28 cellular contexts compared by ENCODE assay signal in genomic region chr2:160165996-160166395, GRCh38. TPM values are rescaled to one million over a fixed set of nuclear protein-coding genes. Genes with fewer than 3 reads are reported as not detected.
DNase-seq lines count a peak whose midpoint lies in the region; ATAC-seq, FAIRE-seq and TF ChIP-seq lines count a peak whose summit lies in the region.
"Had no signal": no experiment of that assay in that cellular context is flagged by ENCODE, and none has a peak within 500 bp of the region (broad histone marks: within the 10 kb centered on the region; RNA-seq: fewer than 3 reads in every experiment).

No MANE protein-coding gene starts in this region.

- TF ChIP-seq CTCF in parathyroid adenoma (IDR thresholded peaks at IDR 0.05) (no peak), uterus (IDR thresholded peaks at IDR 0.05) (no peak)

- no peak for TF ChIP-seq POLR2A in uterus (IDR thresholded peaks at IDR 0.05)

- no peak overlapping the region for H2AFZ ChIP-seq in parathyroid adenoma
- H2AFZ ChIP-seq: GM23338 had no signal

- H3K4me1 ChIP-seq in parathyroid adenoma (peaks cover 18% of the 10 kb centered on the region), uterus (peaks cover 0 to 7% of the 10 kb centered on the region in 2 donors)
- H3K4me1 ChIP-seq: BLaER1 treated with 17β-estradiol and CSF1 and Interleukin-3, amounts not matched to agents 10 nM and 100 nM had no signal

- H3K9ac ChIP-seq in parathyroid adenoma, result no peak overlapping the region
- H3K9ac ChIP-seq: BLaER1 treated with 17β-estradiol and CSF1 and Interleukin-3, amounts not matched to agents 10 nM and 100 nM; SK-N-SH had no signal

- no peaks in the 10 kb centered on the region for H3K36me3 Mint-ChIP-seq in activated T-cell treated with anti-CD3 and anti-CD28 coated beads, Interleukin-2, amount 50 U/mL, for 24 hours (ENCODE audit: low read depth)
- H3K36me3 Mint-ChIP-seq in activated T-helper 17 cell treated with anti-CD3 and anti-CD28 coated beads, Interleukin-2, amount 50 U/mL, for 72 hours (ENCODE audit: low read depth), result no peaks in the 10 kb centered on the region
- H3K36me3 Mint-ChIP-seq: CD8-positive, alpha-beta T cell had no signal

- no peaks in the 10 kb centered on the region for H3K36me3 ChIP-seq in parathyroid adenoma (ENCODE audit: control insufficient read depth, insufficient read depth, low read length)
- H3K36me3 ChIP-seq in uterus, result no peaks in the 10 kb centered on the region
- H3K36me3 ChIP-seq: BLaER1 treated with 17β-estradiol and CSF1 and Interleukin-3, amounts not matched to agents 10 nM and 100 nM had no signal

- FAIRE-seq in endometrium (lab: Jason Lieb, UNC) (peak; percentile 95), RCC 7860 (lab: Jason Lieb, UNC) (no peak)
- FAIRE-seq: GM12891, HTR-8/SVneo had no signal

- intact Hi-C loops in uterus (cut with DNase I; ENCODE audit: low total_unique reads), result no loop called here

- H3K9me3 ChIP-seq in parathyroid adenoma (ENCODE audit: control insufficient read depth, low read length) (no peaks in the 10 kb centered on the region), uterus (no peaks in the 10 kb centered on the region)
- H3K9me3 ChIP-seq: BLaER1 treated with 17β-estradiol and CSF1 and Interleukin-3, amounts not matched to agents 10 nM and 100 nM; SK-N-SH had no signal

- peak overlapping the region; percentile 9 for H3K27ac ChIP-seq in parathyroid adenoma
- peak overlapping the region; percentile 40 to 73 for H3K27ac ChIP-seq in uterus
- H3K27ac ChIP-seq: 22Rv1; BLaER1 treated with 17β-estradiol and CSF1 and Interleukin-3, amounts not matched to agents 10 nM and 100 nM had no signal

- H3K4me2 ChIP-seq in parathyroid adenoma (ENCODE audit: low read length), result no peak overlapping the region
- H3K4me2 ChIP-seq: BLaER1 treated with 17β-estradiol and CSF1 and Interleukin-3, amounts not matched to agents 10 nM and 100 nM; GM23338; SK-N-SH had no signal

- ATAC-seq in activated T-helper 17 cell treated with anti-CD3 and anti-CD28 coated beads, Interleukin-2, amount 50 U/mL, for 72 hours (replicated peaks), result no peak
- ATAC-seq: CD8-positive, alpha-beta T cell; GM23338 had no signal

- H3K4me1 Mint-ChIP-seq in activated T-cell treated with anti-CD3 and anti-CD28 coated beads, Interleukin-2, amount 50 U/mL, for 24 hours (ENCODE audit: low read depth), result no peaks in the 10 kb centered on the region
- no peaks in the 10 kb centered on the region for H3K4me1 Mint-ChIP-seq in activated T-helper 17 cell treated with anti-CD3 and anti-CD28 coated beads, Interleukin-2, amount 50 U/mL, for 72 hours

- DNase-seq in SIG-M5 treated with dmso at 0.1 percent for 504 hours (lab: John Stamatoyannopoulos, UW; ENCODE audit: unreplicated experiment) (peak; percentile 43), SIG-M5 (lab: John Stamatoyannopoulos, UW) (no peak), uterus (no peak), RCC 7860 (ENCODE audit: low spot score) (no peak)
- DNase-seq in activated T-cell treated with anti-CD3 and anti-CD28 coated beads, Interleukin-2, amount 50 U/mL, for 24 hours, result no peak
- DNase-seq: Calu3; CD8-positive, alpha-beta T cell; DMS153; HCEC 1CT; KG1; NCI-H1092 treated with DMSO at 0.1 percent for 48 hours; NCI-H146; NCI-H2029; NCI-H2227 treated with DMSO at 0.1 percent for 48 hours; NCI-H510A; NCI-H748 treated with DMSO at 0.1 percent for 48 hours; NK-92 treated with Interleukin-12 subunit alpha and Interleukin-12 subunit beta, amount 100 ng/mL, for 24 hours; Right ventricle myocardium superior; SK-N-SH had no signal

- H3K79me2 ChIP-seq in parathyroid adenoma, result no peaks in the 10 kb centered on the region

- no peaks in the 10 kb centered on the region for H3K9me3 Mint-ChIP-seq in activated T-cell treated with anti-CD3 and anti-CD28 coated beads, Interleukin-2, amount 50 U/mL, for 24 hours
- H3K9me3 Mint-ChIP-seq in activated T-helper 17 cell treated with anti-CD3 and anti-CD28 coated beads, Interleukin-2, amount 50 U/mL, for 72 hours, result no peaks in the 10 kb centered on the region
- H3K9me3 Mint-ChIP-seq: CD8-positive, alpha-beta T cell; GM23338 had no signal

- H3K4me3 Mint-ChIP-seq in activated T-cell treated with anti-CD3 and anti-CD28 coated beads, Interleukin-2, amount 50 U/mL, for 24 hours, result no peak overlapping the region
- H3K4me3 Mint-ChIP-seq in activated T-helper 17 cell treated with anti-CD3 and anti-CD28 coated beads, Interleukin-2, amount 50 U/mL, for 72 hours, result no peak overlapping the region
- H3K4me3 Mint-ChIP-seq: CD8-positive, alpha-beta T cell; GM23338 had no signal

- no peak overlapping the region for H3K27ac Mint-ChIP-seq in activated T-cell treated with anti-CD3 and anti-CD28 coated beads, Interleukin-2, amount 50 U/mL, for 24 hours
- H3K27ac Mint-ChIP-seq in activated T-helper 17 cell treated with anti-CD3 and anti-CD28 coated beads, Interleukin-2, amount 50 U/mL, for 72 hours, result no peak overlapping the region
- H3K27ac Mint-ChIP-seq: CD8-positive, alpha-beta T cell; GM23338 had no signal

- H3K4me3 ChIP-seq in parathyroid adenoma (ENCODE audit: low read depth, low read length) (no peak overlapping the region), uterus (no peak overlapping the region)
- H3K4me3 ChIP-seq: BLaER1 treated with 17β-estradiol and CSF1 and Interleukin-3, amounts not matched to agents 10 nM and 100 nM; GM23338 had no signal

- H3K27me3 Mint-ChIP-seq in activated T-cell treated with anti-CD3 and anti-CD28 coated beads, Interleukin-2, amount 50 U/mL, for 24 hours, result no peaks in the 10 kb centered on the region
- no peaks in the 10 kb centered on the region for H3K27me3 Mint-ChIP-seq in activated T-helper 17 cell treated with anti-CD3 and anti-CD28 coated beads, Interleukin-2, amount 50 U/mL, for 72 hours

- no peaks in the 10 kb centered on the region for H3K27me3 ChIP-seq in parathyroid adenoma (ENCODE audit: control insufficient read depth, insufficient read depth, low read length)
- no peaks in the 10 kb centered on the region for H3K27me3 ChIP-seq in uterus
- H3K27me3 ChIP-seq: BLaER1 treated with 17β-estradiol and CSF1 and Interleukin-3, amounts not matched to agents 10 nM and 100 nM had no signal

RNA-seq across cellular contexts. Expression of gene ITGB6, which starts 34.1 kb away (rescaled TPM):
- 1 to 10 TPM in 1 of 4 donors, under 1 TPM in 1, not detected in 2; 0.59 to 1.5 TPM for total RNA-seq in uterus
- not detected for total RNA-seq in activated T-helper 17 cell treated with anti-CD3 and anti-CD28 coated beads, Interleukin-2, amount 50 U/mL, for 72 hours
- total RNA-seq: CD8-positive, alpha-beta T cell; G401; GM23338 had no signal
